ENCODE assay signal across 26 cellular contexts in genomic region chr9:134818591-134818990, GRCh38.
"Had no signal": no experiment of that assay in that cellular context is flagged by ENCODE, and none has a peak within 500 bp of the region (broad histone marks: within the 10 kb centered on the region; RNA-seq: fewer than 3 reads in every experiment).

No MANE protein-coding gene starts in this region.

- H3K4me3 Mint-ChIP-seq: IgD-negative memory B cell, T-cell had no signal

- H3K9me3 Mint-ChIP-seq: IgD-negative memory B cell, T-cell had no signal

- H3K4me1 Mint-ChIP-seq: T-cell had no signal

- FAIRE-seq: HepG2, K562 had no signal

- H3K27ac Mint-ChIP-seq: IgD-negative memory B cell, T-cell had no signal

- H3K9me3 ChIP-seq: SK-N-SH had no signal

- H3K9ac ChIP-seq: KMS-11, SK-N-SH had no signal

- H3K36me3 Mint-ChIP-seq: IgD-negative memory B cell, T-cell had no signal

- H3K27ac ChIP-seq: KMS-11, RWPE1 had no signal

- H3K4me2 ChIP-seq: KMS-11, SK-N-SH had no signal

- ATAC-seq: Panc1, PC-3, T-cell had no signal

- H3K4me3 ChIP-seq: K562 had no signal

- DNase-seq: Kasumi-1; MM.1S; NCI-H1048; NCI-H1105; NCI-H1417; NCI-H1436 treated with DMSO at 0.1 percent for 48 hours; NCI-H1694; NCI-H187 treated with DMSO at 0.1 percent for 48 hours; NCI-H2029 treated with DMSO at 0.1 percent for 48 hours; NCI-H2171 treated with DMSO at 0.1 percent for 48 hours; NCI-H345; NCI-H524; NCI-H526 treated with DMSO at 0.1 percent for 48 hours; NCI-H748 treated with DMSO at 0.1 percent for 48 hours; NK-92 treated with Interleukin-12 subunit alpha and Interleukin-12 subunit beta, amount 100 ng/mL, for 24 hours; PC-3; SHP77; SK-N-SH; SW 1271; T-cell had no signal
